In genomic region chr11:111097191-111097590, GRCh38 we compare ENCODE assay signal across 9 cellular contexts.
DNase-seq lines count a peak whose midpoint lies in the region; ATAC-seq and TF ChIP-seq lines count a peak whose summit lies in the region.
"Had no signal": no experiment of that assay in that cellular context is flagged by ENCODE, and none has a peak within 500 bp of the region (broad histone marks: within the 10 kb centered on the region; RNA-seq: fewer than 3 reads in every experiment).

No MANE protein-coding gene starts in this region.

- CTCF ChIA-PET in CD8-positive, alpha-beta T cell (lab: Charles Lee) = no interaction called here

- no peak overlapping the region for H3K9ac ChIP-seq in neural progenitor cell

- POLR2A ChIA-PET in CD8-positive, alpha-beta T cell (lab: Charles Lee) = no interaction called here

- H3K36me3 Mint-ChIP-seq in CD8-positive, alpha-beta T cell = no peaks in the 10 kb centered on the region
- H3K36me3 Mint-ChIP-seq in neural progenitor cell = no peaks in the 10 kb centered on the region

- H3K4me2 ChIP-seq in neural progenitor cell = no peak overlapping the region

- WGBS in esophagus muscularis mucosa = 55% methylated on average over 11 of the region's 11 CpGs

- TF ChIP-seq CTCF in CD8-positive, alpha-beta T cell (IDR thresholded peaks at IDR 0.05) = no peak
- TF ChIP-seq CTCF in esophagus muscularis mucosa (IDR thresholded peaks at IDR 0.05) (no peak), neural progenitor cell (IDR thresholded peaks at IDR 0.05) (no peak)

- DNase-seq in CD8-positive, alpha-beta T cell = no peak
- DNase-seq in NCI-H146 treated with DMSO at 0.1 percent for 48 hours (lab: John Stamatoyannopoulos, UW; ENCODE audit: unreplicated experiment) = peak; percentile 34
- no peak for DNase-seq in esophagus muscularis mucosa (ENCODE audit: extremely low spot score)
- DNase-seq in neural progenitor cell (ENCODE audit: low spot score) = peak; percentile 3
- DNase-seq in NCI-H1092 (lab: John Stamatoyannopoulos, UW) = no peak
- no peak for DNase-seq in stimulated activated CD4-positive, alpha-beta T cell treated with anti-CD3 and anti-CD28 coated beads, Interleukin-4, amount 100 ng/mL, for 4 hours
- DNase-seq in hippocampal formation (lab: John Stamatoyannopoulos, UW) = no peak
- DNase-seq in COLO668 (lab: John Stamatoyannopoulos, UW; ENCODE audit: unreplicated experiment) = no peak

- no peaks in the 10 kb centered on the region for H3K27me3 ChIP-seq in CD8-positive, alpha-beta T cell (ENCODE audit: insufficient read depth, low read length)
- H3K27me3 ChIP-seq in esophagus muscularis mucosa = no peaks in the 10 kb centered on the region
- no peaks in the 10 kb centered on the region for H3K27me3 ChIP-seq in neural progenitor cell

- no peaks in the 10 kb centered on the region for H3K9me3 ChIP-seq in CD8-positive, alpha-beta T cell (ENCODE audit: low read length)
- no peaks in the 10 kb centered on the region for H3K9me3 ChIP-seq in esophagus muscularis mucosa
- no peaks in the 10 kb centered on the region for H3K9me3 ChIP-seq in neural progenitor cell (ENCODE audit: low read depth)

- no peak overlapping the region for H3K27ac Mint-ChIP-seq in CD8-positive, alpha-beta T cell
- no peak overlapping the region for H3K27ac Mint-ChIP-seq in neural progenitor cell

- H3K4me1 ChIP-seq in CD8-positive, alpha-beta T cell (ENCODE audit: insufficient read depth, low read length) = no peaks in the 10 kb centered on the region
- no peaks in the 10 kb centered on the region for H3K4me1 ChIP-seq in esophagus muscularis mucosa
- no peaks in the 10 kb centered on the region for H3K4me1 ChIP-seq in neural progenitor cell

- no peak for TF ChIP-seq EP300 in esophagus muscularis mucosa (IDR thresholded peaks at IDR 0.05)

- H3K36me3 ChIP-seq in CD8-positive, alpha-beta T cell (ENCODE audit: insufficient read depth, low read length) = no peaks in the 10 kb centered on the region
- H3K36me3 ChIP-seq in esophagus muscularis mucosa (no peaks in the 10 kb centered on the region), neural progenitor cell (no peaks in the 10 kb centered on the region)

- peak overlapping the region; percentile 72 for H2AFZ ChIP-seq in neural progenitor cell (replicated peaks)

- H3K4me1 Mint-ChIP-seq in CD8-positive, alpha-beta T cell (ENCODE audit: low read depth) = no peaks in the 10 kb centered on the region
- no peaks in the 10 kb centered on the region for H3K4me1 Mint-ChIP-seq in neural progenitor cell
- H3K4me1 Mint-ChIP-seq: central memory CD8-positive, alpha-beta T cell had no signal

- no peak overlapping the region for H3K27ac ChIP-seq in CD8-positive, alpha-beta T cell (ENCODE audit: low read depth, low read length)
- H3K27ac ChIP-seq in esophagus muscularis mucosa (replicated peaks in 1 of 4) (no peak overlapping the region), neural progenitor cell (no peak overlapping the region)

- intact Hi-C loops in CD8-positive, alpha-beta T cell (cut with DNase I, micrococcal nuclease) = no loop called here
- intact Hi-C loops in esophagus muscularis mucosa (cut with DNase I) = no loop called here

- H3K79me2 ChIP-seq in neural progenitor cell (ENCODE audit: low read depth) = no peaks in the 10 kb centered on the region

- no peaks in the 10 kb centered on the region for H4K20me1 ChIP-seq in neural progenitor cell (ENCODE audit: low read depth)

- no peaks in the 10 kb centered on the region for H3K9me3 Mint-ChIP-seq in CD8-positive, alpha-beta T cell
- H3K9me3 Mint-ChIP-seq in neural progenitor cell = no peaks in the 10 kb centered on the region

- H3F3A ChIP-seq in neural progenitor cell (ENCODE audit: low read depth) = no peaks in the 10 kb centered on the region

- TF ChIP-seq POLR2A in esophagus muscularis mucosa (IDR thresholded peaks at IDR 0.05; ENCODE audit: low read depth) = no peak

- no peak overlapping the region for H3K4me3 ChIP-seq in CD8-positive, alpha-beta T cell (ENCODE audit: low read depth, low read length)
- H3K4me3 ChIP-seq in esophagus muscularis mucosa = peak overlapping the region; percentile 34 to 45 (median 38)
- H3K4me3 ChIP-seq in neural progenitor cell = no peak overlapping the region

- peak overlapping the region; percentile 40 for H3K4me3 Mint-ChIP-seq in CD8-positive, alpha-beta T cell
- no peak overlapping the region for H3K4me3 Mint-ChIP-seq in neural progenitor cell
- H3K4me3 Mint-ChIP-seq: central memory CD8-positive, alpha-beta T cell had no signal

- ATAC-seq in CD8-positive, alpha-beta T cell = no peak

- peaks cover 9% of the 10 kb centered on the region for H3K27me3 Mint-ChIP-seq in CD8-positive, alpha-beta T cell (ENCODE audit: low read depth)
- H3K27me3 Mint-ChIP-seq in neural progenitor cell (ENCODE audit: insufficient read depth, low read depth) = no peaks in the 10 kb centered on the region

Comparison
In these comparisons a context has a peak if more than half of its experiments do, and no peak if none do; other contexts are left out.
1. DNase-seq: peak in NCI-H146 treated with DMSO at 0.1 percent for 48 hours (single experiment) and neural progenitor cell (single experiment); none in CD8-positive, alpha-beta T cell (0 of 7), esophagus muscularis mucosa (single experiment), NCI-H1092 (single experiment), stimulated activated CD4-positive, alpha-beta T cell treated with anti-CD3 and anti-CD28 coated beads, Interleukin-4, amount 100 ng/mL, for 4 hours (0 of 2), hippocampal formation (0 of 2) and COLO668 (single experiment).
2. H3K4me3 ChIP-seq: peak in esophagus muscularis mucosa (4 of 4); none in CD8-positive, alpha-beta T cell (single experiment) and neural progenitor cell (single experiment).